In the genomic region with DNA sequence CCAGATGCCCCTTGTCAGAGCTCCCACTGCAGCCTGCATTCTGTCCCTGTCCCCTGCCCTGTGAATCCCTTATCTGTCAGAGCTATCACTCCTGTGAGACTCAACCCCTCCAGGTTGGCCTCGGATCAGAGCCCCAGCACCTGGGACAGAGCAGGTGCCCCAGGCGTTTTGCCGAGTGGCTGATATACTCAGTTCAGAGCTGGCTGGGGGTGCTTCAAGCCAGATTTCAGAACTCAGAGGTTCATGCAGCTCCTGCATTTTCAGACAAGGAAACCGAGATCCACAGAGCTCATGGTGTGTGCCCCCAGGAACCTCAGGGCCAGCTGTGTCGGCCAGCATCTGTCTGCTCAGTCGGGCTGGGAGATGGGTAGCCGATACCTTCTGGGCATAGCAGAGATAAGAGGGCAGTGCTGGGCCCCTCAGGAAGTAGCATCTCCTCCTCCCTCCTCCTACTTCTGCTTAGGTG, we compare ENCODE assay signal across 16 cellular contexts.
"Had no signal": no experiment of that assay in that cellular context is flagged by ENCODE, and none has a peak within 500 bp of the region (broad histone marks: within the 10 kb centered on the region; RNA-seq: fewer than 3 reads in every experiment).

No MANE protein-coding gene starts in this region.

- H3K27ac Mint-ChIP-seq: activated CD4-positive, alpha-beta T cell treated with anti-CD3 and anti-CD28 coated beads, Interleukin-2, amount 10 ng/mL, durations not matched to agents 24 days and 14 days; activated naive CD4-positive, alpha-beta T cell treated with anti-CD3 and anti-CD28 coated beads, Interleukin-2, amount 10 ng/mL, durations not matched to agents 7 days and 5 days; activated T-cell treated with anti-CD3 and anti-CD28 coated beads, Interleukin-2, amount 50 U/mL, for 24 hours; naive thymus-derived CD8-positive, alpha-beta T cell had no signal

- H3K36me3 Mint-ChIP-seq: activated naive CD4-positive, alpha-beta T cell treated with anti-CD3 and anti-CD28 coated beads, Interleukin-2, amount 10 ng/mL, durations not matched to agents 7 days and 5 days had no signal

- DNase-seq: activated CD4-positive, alpha-beta T cell treated with anti-CD3 and anti-CD28 coated beads, Interleukin-2, amount 10 ng/mL, durations not matched to agents 24 days and 14 days; activated naive CD4-positive, alpha-beta T cell treated with anti-CD3 and anti-CD28 coated beads, Interleukin-2, amount 10 ng/mL, durations not matched to agents 7 days and 5 days; activated T-cell treated with anti-CD3 and anti-CD28 coated beads, Interleukin-2, amount 50 U/mL, for 24 hours; mammary epithelial cell; mucosa of descending colon; naive thymus-derived CD8-positive, alpha-beta T cell; small intestine; stimulated activated CD4-positive, alpha-beta T cell treated with anti-CD3 and anti-CD28 coated beads, Interleukin-4, amount 100 ng/mL, for 24 hours; stimulated activated naive CD4-positive, alpha-beta T cell treated with Interleukin-2 at 50 U/mL for 16 hours; substantia nigra had no signal

- H3K27ac ChIP-seq: ascending aorta, breast epithelium, right atrium auricular region, tibial nerve, vagina had no signal

- H3K36me3 ChIP-seq: ascending aorta, breast epithelium, right atrium auricular region, tibial nerve, vagina had no signal

- H3K4me3 Mint-ChIP-seq: activated CD4-positive, alpha-beta T cell treated with anti-CD3 and anti-CD28 coated beads, Interleukin-2, amount 10 ng/mL, durations not matched to agents 24 days and 14 days; activated naive CD4-positive, alpha-beta T cell treated with anti-CD3 and anti-CD28 coated beads, Interleukin-2, amount 10 ng/mL, durations not matched to agents 7 days and 5 days; activated T-cell treated with anti-CD3 and anti-CD28 coated beads, Interleukin-2, amount 50 U/mL, for 24 hours; naive thymus-derived CD8-positive, alpha-beta T cell had no signal

- H3K4me3 ChIP-seq: ascending aorta, breast epithelium, mucosa of descending colon, right atrium auricular region, tibial nerve, vagina had no signal

- H3K4me1 Mint-ChIP-seq: naive thymus-derived CD8-positive, alpha-beta T cell had no signal

- H3K9me3 ChIP-seq: ascending aorta, breast epithelium, mucosa of descending colon, right atrium auricular region, tibial nerve, vagina had no signal

- H3K9me3 Mint-ChIP-seq: activated CD4-positive, alpha-beta T cell treated with anti-CD3 and anti-CD28 coated beads, Interleukin-2, amount 10 ng/mL, durations not matched to agents 24 days and 14 days; activated naive CD4-positive, alpha-beta T cell treated with anti-CD3 and anti-CD28 coated beads, Interleukin-2, amount 10 ng/mL, durations not matched to agents 7 days and 5 days; activated T-cell treated with anti-CD3 and anti-CD28 coated beads, Interleukin-2, amount 50 U/mL, for 24 hours had no signal

- H3K4me1 ChIP-seq: ascending aorta, breast epithelium, right atrium auricular region, tibial nerve, vagina had no signal

- ATAC-seq: mucosa of descending colon; naive thymus-derived CD8-positive, alpha-beta T cell had no signal

- FAIRE-seq: endometrium, small intestine had no signal

- H3K27me3 ChIP-seq: ascending aorta, right atrium auricular region, tibial nerve, vagina had no signal
